Comparison of ENCODE assay signal across 9 cellular contexts in genomic region chr21:41816583-41817165, GRCh38. TPM values are rescaled to one million over a fixed set of nuclear protein-coding genes. Genes with fewer than 3 reads are reported as not detected.
DNase-seq lines count a peak whose midpoint lies in the region; ATAC-seq and TF ChIP-seq lines count a peak whose summit lies in the region.
"Had no signal": no experiment of that assay in that cellular context is flagged by ENCODE, and none has a peak within 500 bp of the region (broad histone marks: within the 10 kb centered on the region; RNA-seq: fewer than 3 reads in every experiment).

No MANE protein-coding gene starts in this region.

- DNase-seq in SIG-M5 treated with dmso at 0.1 percent for 504 hours (lab: John Stamatoyannopoulos, UW; ENCODE audit: unreplicated experiment), result peak; percentile 14
- DNase-seq in SIG-M5 (lab: John Stamatoyannopoulos, UW), result no peak
- DNase-seq in HuH-7.5 (ENCODE audit: low spot score), result peak; percentile 76
- peak in 4 of 5 donors; percentile 40 to 48 (median 44) for DNase-seq in T-helper 1 cell
- peak; percentile 37 for DNase-seq in amniotic epithelial cell (ENCODE audit: low read depth)
- peak; percentile 76 for DNase-seq in right atrium auricular region (ENCODE audit: low spot score)
- DNase-seq in gastrocnemius medialis, result peak; percentile 18 to 33

- TF ChIP-seq POLR2A in gastrocnemius medialis (IDR thresholded peaks at IDR 0.05) (no peak), GM18505 (IDR thresholded peaks at IDR 0.05; ENCODE audit: borderline replicate concordance, extremely low read depth, insufficient read depth, insufficient read length) (no peak)

- ATAC-seq in gastrocnemius medialis (peak; percentile 42 to 62), GM18505 (IDR thresholded peaks at IDR 0.05; ENCODE audit: unreplicated experiment) (no peak)

- H3K36me3 ChIP-seq in right atrium auricular region (peaks cover 6% of the 10 kb centered on the region), gastrocnemius medialis (peaks cover 0 to 41% of the 10 kb centered on the region in 2 donors)

- no peaks in the 10 kb centered on the region for H3K9me3 ChIP-seq in right atrium auricular region
- H3K9me3 ChIP-seq in gastrocnemius medialis, result no peaks in the 10 kb centered on the region

- H3K27me3 ChIP-seq in right atrium auricular region (no peaks in the 10 kb centered on the region), gastrocnemius medialis (no peaks in the 10 kb centered on the region)

- H3K27ac ChIP-seq in right atrium auricular region (no peak overlapping the region), gastrocnemius medialis (no peak overlapping the region)

- H3K4me1 ChIP-seq in right atrium auricular region, result no peaks in the 10 kb centered on the region
- no peaks in the 10 kb centered on the region for H3K4me1 ChIP-seq in gastrocnemius medialis

- in situ Hi-C loops in gastrocnemius medialis (cut with MboI; ENCODE audit: low sequenced_read_pairs in 4 of 4), result loop anchor here in 3 of 4 donors (10.0 to 25.0 kb wide), 2 partner anchors 296 to 298 kb away; no protein-coding TSS in a partner anchor

- intact Hi-C loops in gastrocnemius medialis (cut with DNase I; ENCODE audit: low total_unique reads), result loop anchor here (1.0 kb wide), 1 partner anchor 301 kb away; no protein-coding TSS in a partner anchor

- H3K4me3 ChIP-seq in right atrium auricular region, result no peak overlapping the region
- H3K4me3 ChIP-seq in gastrocnemius medialis, result no peak overlapping the region
- H3K4me3 ChIP-seq: skin epidermis had no signal

- TF ChIP-seq CTCF in right atrium auricular region (IDR thresholded peaks at IDR 0.05) (peak; percentile 59 to 81), gastrocnemius medialis (IDR thresholded peaks at IDR 0.05 in 4 of 5, conservative IDR thresholded peaks at IDR 0.05 in 1 of 5) (peak; percentile 65 to 76 (median 70))

RNA-seq across cellular contexts. Expression of gene RIPK4, which starts 49.8 kb away (rescaled TPM):
- total RNA-seq in right atrium auricular region, result 1 to 10 TPM; 2.1 to 3.5 TPM
- total RNA-seq in gastrocnemius medialis, result under 1 TPM in 2 of 4 donors, not detected in 2; 0.04 to 0.07 TPM
